13 cellular contexts compared by ENCODE assay signal in the genomic region with DNA sequence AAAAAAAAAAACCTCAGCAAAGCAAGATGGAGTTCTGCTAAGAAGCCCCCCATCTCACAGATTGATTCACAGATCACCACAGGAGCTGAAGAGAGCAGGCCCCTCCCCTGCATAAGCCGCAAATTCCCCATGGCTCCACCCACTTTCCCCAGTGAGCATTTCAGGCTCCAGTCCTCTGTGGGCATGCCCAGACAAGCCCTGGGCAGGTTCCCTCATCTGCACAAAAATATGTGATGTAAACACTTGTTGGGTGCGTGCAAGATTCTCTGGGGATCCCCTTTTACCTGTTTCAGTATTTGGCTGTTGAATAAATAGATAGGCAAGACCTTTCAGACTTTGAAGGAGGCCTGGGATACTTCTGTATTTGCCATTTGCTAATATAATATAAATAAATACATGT.
DNase-seq lines count a peak whose midpoint lies in the region; ATAC-seq lines count a peak whose summit lies in the region.
"Had no signal": no experiment of that assay in that cellular context is flagged by ENCODE, and none has a peak within 500 bp of the region (broad histone marks: within the 10 kb centered on the region; RNA-seq: fewer than 3 reads in every experiment).

No MANE protein-coding gene starts in this region.

- peaks cover 7 to 8% of the 10 kb centered on the region in 2 donors for H3K9me3 ChIP-seq in neuronal stem cell (replicated peaks in 1 of 2; ENCODE audit: control insufficient read depth in 2 of 2, insufficient read depth in 1 of 2, low read depth in 1 of 2, low read length in 2 of 2)
- H3K9me3 ChIP-seq: pancreas had no signal

- H2BK5ac ChIP-seq in neuronal stem cell (ENCODE audit: low read length), result no peak overlapping the region

- no peak overlapping the region for H4K91ac ChIP-seq in neuronal stem cell (ENCODE audit: low read depth, low read length, poor library complexity)

- H3K9me3 Mint-ChIP-seq in activated CD4-positive, alpha-beta T cell treated with anti-CD3 and anti-CD28 coated beads, Interleukin-2, amount 10 ng/mL, durations not matched to agents 24 days and 14 days, result peaks cover 5% of the 10 kb centered on the region

- intact Hi-C loops in activated CD4-positive, alpha-beta T cell treated with anti-CD3 and anti-CD28 coated beads, Interleukin-2, amount 10 ng/mL, durations not matched to agents 24 days and 14 days (cut with micrococcal nuclease), result no loop called here
- intact Hi-C loops in cardiac septum (cut with DNase I), result no loop called here

- H3K14ac ChIP-seq in neuronal stem cell (ENCODE audit: low read length), result no peak overlapping the region

- no peaks in the 10 kb centered on the region for H3K36me3 Mint-ChIP-seq in activated CD4-positive, alpha-beta T cell treated with anti-CD3 and anti-CD28 coated beads, Interleukin-2, amount 10 ng/mL, durations not matched to agents 24 days and 14 days (ENCODE audit: low read depth)

- H4K8ac ChIP-seq in neuronal stem cell (ENCODE audit: low read depth, low read length), result no peak overlapping the region

- no peak overlapping the region for H2AK5ac ChIP-seq in neuronal stem cell (ENCODE audit: low read depth, low read length)

- H3K27me3 Mint-ChIP-seq in activated CD4-positive, alpha-beta T cell treated with anti-CD3 and anti-CD28 coated beads, Interleukin-2, amount 10 ng/mL, durations not matched to agents 24 days and 14 days, result no peaks in the 10 kb centered on the region

- no peak overlapping the region for H3K27ac ChIP-seq in neuronal stem cell (replicated peaks; ENCODE audit: low read length)
- H3K27ac ChIP-seq: pancreas had no signal

- no peak overlapping the region for H3K4me3 Mint-ChIP-seq in activated CD4-positive, alpha-beta T cell treated with anti-CD3 and anti-CD28 coated beads, Interleukin-2, amount 10 ng/mL, durations not matched to agents 24 days and 14 days

- H3K4me2 ChIP-seq in neuronal stem cell (ENCODE audit: insufficient read depth, low read length, poor library complexity, severe bottlenecking), result no peak overlapping the region

- H3K9ac ChIP-seq in neuronal stem cell (ENCODE audit: low read depth, low read length, poor library complexity), result no peak overlapping the region

- no peaks in the 10 kb centered on the region for H3K4me1 Mint-ChIP-seq in activated CD4-positive, alpha-beta T cell treated with anti-CD3 and anti-CD28 coated beads, Interleukin-2, amount 10 ng/mL, durations not matched to agents 24 days and 14 days

- no peak overlapping the region for H2BK15ac ChIP-seq in neuronal stem cell (ENCODE audit: low read length)

- DNase-seq in activated CD4-positive, alpha-beta T cell treated with anti-CD3 and anti-CD28 coated beads, Interleukin-2, amount 10 ng/mL, durations not matched to agents 24 days and 14 days, result peak; percentile 54
- DNase-seq in activated CD4-positive, alpha-beta T cell treated with anti-CD3 and anti-CD28 coated beads for 1 hour, result no peak
- peak; percentile 3 for DNase-seq in NCI-H226
- no peak for DNase-seq in neuronal stem cell (ENCODE audit: low spot score)
- DNase-seq in activated T-cell treated with anti-CD3 and anti-CD28 coated beads, Interleukin-2, amount 50 U/mL, for 1 hour, result no peak
- DNase-seq in NCI-H2107 (lab: John Stamatoyannopoulos, UW), result no peak
- DNase-seq in cardiac septum (ENCODE audit: low spot score), result no peak
- DNase-seq: activated effector memory CD4-positive, alpha-beta T cell treated with Interleukin-2 at 50 U/mL for 16 hours; NCI-H1092 treated with DMSO at 0.1 percent for 48 hours; pancreas; stimulated activated CD4-positive, alpha-beta T cell treated with anti-CD3 and anti-CD28 coated beads, Interleukin-4, amount 100 ng/mL, for 1 hour had no signal

- no peak overlapping the region for H2BK120ac ChIP-seq in neuronal stem cell (ENCODE audit: low read depth, low read length)

- peak overlapping the region; percentile 49 for H2AFZ ChIP-seq in neuronal stem cell (ENCODE audit: low read length)

- peaks cover 2 to 9% of the 10 kb centered on the region in 2 donors for H3K4me1 ChIP-seq in neuronal stem cell (ENCODE audit: control insufficient read depth in 2 of 2, insufficient read depth in 1 of 2, low read depth in 1 of 2, low read length in 2 of 2)
- H3K4me1 ChIP-seq: pancreas had no signal

- no peaks in the 10 kb centered on the region for H3K36me3 ChIP-seq in neuronal stem cell (replicated peaks in 1 of 2; ENCODE audit: control insufficient read depth in 2 of 2, insufficient read depth in 2 of 2, low read length in 2 of 2)
- H3K36me3 ChIP-seq: pancreas had no signal

- H2BK12ac ChIP-seq in neuronal stem cell (ENCODE audit: low read length), result no peak overlapping the region

- H3K27ac Mint-ChIP-seq in activated CD4-positive, alpha-beta T cell treated with anti-CD3 and anti-CD28 coated beads, Interleukin-2, amount 10 ng/mL, durations not matched to agents 24 days and 14 days, result no peak overlapping the region

- ATAC-seq in HG02852 (IDR thresholded peaks at IDR 0.05; ENCODE audit: unreplicated experiment), result peak; percentile 79
- ATAC-seq: Panc1, pancreas had no signal

- H3K79me1 ChIP-seq in neuronal stem cell (ENCODE audit: low read depth, low read length), result peaks cover 2% of the 10 kb centered on the region

- WGBS in neuronal stem cell (ENCODE audit: extremely low coverage in 2 of 2, insufficient read length in 2 of 2, insufficient replicate concordance in 1 of 2), 2 donors, result no CpG with 5 or more reads among the region's 2 CpGs

- H3K23ac ChIP-seq in neuronal stem cell (ENCODE audit: low read depth, low read length, poor library complexity), result no peak overlapping the region

- no peak overlapping the region for H3K18ac ChIP-seq in neuronal stem cell (ENCODE audit: low read length)

- H3K4ac ChIP-seq in neuronal stem cell (ENCODE audit: low read length), result no peak overlapping the region

- no peaks in the 10 kb centered on the region for H3K27me3 ChIP-seq in neuronal stem cell (ENCODE audit: control insufficient read depth in 3 of 3, insufficient read depth in 3 of 3, low read depth in 1 of 3, low read length in 3 of 3)
- H3K27me3 ChIP-seq: pancreas had no signal

- H3K4me3 ChIP-seq in neuronal stem cell (ENCODE audit: low read length in 2 of 2), result no peak overlapping the region
- H3K4me3 ChIP-seq: pancreas had no signal

Comparison
In these comparisons a context has a peak if more than half of its experiments do, and no peak if none do; other contexts are left out.
1. DNase-seq: peak in activated CD4-positive, alpha-beta T cell treated with anti-CD3 and anti-CD28 coated beads, Interleukin-2, amount 10 ng/mL, durations not matched to agents 24 days and 14 days (single experiment) and NCI-H226 (single experiment); none in activated CD4-positive, alpha-beta T cell treated with anti-CD3 and anti-CD28 coated beads for 1 hour (single experiment), neuronal stem cell (single experiment), activated T-cell treated with anti-CD3 and anti-CD28 coated beads, Interleukin-2, amount 50 U/mL, for 1 hour (single experiment), NCI-H2107 (single experiment) and cardiac septum (single experiment).